Comparison of ENCODE assay signal across 10 cellular contexts in the genomic region with DNA sequence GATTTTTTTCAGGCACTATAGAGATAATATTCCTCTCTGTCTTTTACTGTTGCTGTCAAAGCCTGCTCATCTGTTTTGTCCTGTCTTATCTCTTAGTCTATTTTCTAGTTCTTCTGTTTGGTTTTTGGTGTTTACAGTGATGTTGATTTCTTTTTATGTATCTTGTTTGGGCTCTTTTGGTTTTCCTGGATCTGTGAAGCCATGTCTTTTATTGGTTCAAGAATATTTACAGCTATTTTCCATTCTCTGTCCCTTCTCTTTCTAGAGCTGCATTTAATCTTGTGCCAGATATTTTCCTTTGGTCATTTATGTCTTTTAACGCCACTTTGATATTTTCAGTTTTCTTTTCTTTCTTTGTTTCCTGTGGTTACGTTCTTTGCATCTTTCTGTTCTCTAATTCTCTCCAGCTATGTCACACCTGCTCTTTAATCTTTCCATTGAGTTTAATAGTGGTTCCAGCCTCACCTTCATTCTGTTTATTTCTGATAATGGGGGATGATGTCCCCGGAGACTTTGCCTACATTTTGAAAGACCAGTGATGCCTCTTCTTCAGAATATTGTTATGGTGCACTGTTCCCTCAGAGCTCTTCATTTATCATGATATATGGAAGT. TPM values are rescaled to one million over a fixed set of nuclear protein-coding genes. Genes with fewer than 3 reads are reported as not detected.
DNase-seq lines count a peak whose midpoint lies in the region; ATAC-seq, FAIRE-seq and TF ChIP-seq lines count a peak whose summit lies in the region.
"Had no signal": no experiment of that assay in that cellular context is flagged by ENCODE, and none has a peak within 500 bp of the region (broad histone marks: within the 10 kb centered on the region; RNA-seq: fewer than 3 reads in every experiment).

No MANE protein-coding gene starts in this region.

- H3K9me3 Mint-ChIP-seq in central memory CD8-positive, alpha-beta T cell, result peaks cover 10% of the 10 kb centered on the region

- H3K36me3 ChIP-seq in heart left ventricle, result peaks cover 0 to 76% (median 54%) of the 10 kb centered on the region in 9 donors

- DNase-seq in GM12892 (ENCODE audit: insufficient read length), result no peak
- DNase-seq in central memory CD8-positive, alpha-beta T cell (ENCODE audit: low spot score in 2 of 2), result no peak
- DNase-seq in heart left ventricle, result no peak
- no peak for DNase-seq in NCI-H2171 (lab: John Stamatoyannopoulos, UW)
- no peak for DNase-seq in NCI-H526 (lab: John Stamatoyannopoulos, UW)
- DNase-seq: NCI-H774, tibial artery had no signal

- 94 to 96% (median 95%) methylated on average over 3 of the region's 3 CpGs for WGBS in heart left ventricle, 4 donors

- intact Hi-C loops in heart left ventricle (cut with DNase I), result no loop called here

- peak; percentile 74 for FAIRE-seq in GM12892 (lab: Jason Lieb, UNC)

- no peak for TF ChIP-seq POLR2A in GM12892 (IDR thresholded peaks at IDR 0.05; ENCODE audit: low read depth, low read length)
- TF ChIP-seq POLR2A in heart left ventricle (IDR thresholded peaks at IDR 0.05), result no peak

- H3K27ac ChIP-seq in heart left ventricle, result peak overlapping the region in 1 of 12 donors; percentile 13
- H3K27ac ChIP-seq: tibial artery had no signal

- H3K4me1 Mint-ChIP-seq in central memory CD8-positive, alpha-beta T cell, result peaks cover 65% of the 10 kb centered on the region

- ATAC-seq in GM19395 (IDR thresholded peaks at IDR 0.05; ENCODE audit: unreplicated experiment) (peak; percentile 78), HG03342 (IDR thresholded peaks at IDR 0.05; ENCODE audit: unreplicated experiment) (peak; percentile 66), GM21576 (IDR thresholded peaks at IDR 0.05; ENCODE audit: unreplicated experiment) (no peak), heart left ventricle (no peak)
- ATAC-seq in central memory CD8-positive, alpha-beta T cell (replicated peaks; ENCODE audit: extremely low read depth, poor library complexity, severe bottlenecking), result no peak

- peaks cover 0 to 17% (median 0%) of the 10 kb centered on the region in 12 donors for H3K4me1 ChIP-seq in heart left ventricle

- H3K36me3 Mint-ChIP-seq in central memory CD8-positive, alpha-beta T cell (ENCODE audit: insufficient read depth), result peaks cover 65% of the 10 kb centered on the region

- H3K27me3 Mint-ChIP-seq in central memory CD8-positive, alpha-beta T cell, result no peaks in the 10 kb centered on the region

- H3K4me3 ChIP-seq in heart left ventricle, result no peak overlapping the region
- H3K4me3 ChIP-seq: tibial artery had no signal

- H3K4me3 Mint-ChIP-seq in central memory CD8-positive, alpha-beta T cell, result peak overlapping the region; percentile 35

- TF ChIP-seq CTCF in heart left ventricle (IDR thresholded peaks at IDR 0.05), result no peak

- no peaks in the 10 kb centered on the region for H3K27me3 ChIP-seq in heart left ventricle
- H3K27me3 ChIP-seq: tibial artery had no signal

- peak overlapping the region; percentile 42 for H3K27ac Mint-ChIP-seq in central memory CD8-positive, alpha-beta T cell (ENCODE audit: low read depth)

- peaks cover 0 to 15% (median 0%) of the 10 kb centered on the region in 12 donors for H3K9me3 ChIP-seq in heart left ventricle

RNA-seq across cellular contexts. Expression of a gene that starts 32.0 kb away (rescaled TPM):
- 39.8 TPM for polyA plus RNA-seq in GM12892 (2012; ENCODE audit: missing spikeins)
- 10 to 100 TPM; 22.9 to 45.9 (median 31.3) TPM for total RNA-seq in heart left ventricle
- polyA plus RNA-seq in heart left ventricle, result 10 to 100 TPM in 1 of 2 donors, 1 to 10 TPM in 1; 5.7 to 13.8 TPM

Comparison
In these comparisons a context has a peak if more than half of its experiments do, and no peak if none do; other contexts are left out.
1. ATAC-seq: peak in GM19395 (single experiment) and HG03342 (single experiment); none in central memory CD8-positive, alpha-beta T cell (single experiment), GM21576 (single experiment) and heart left ventricle (0 of 4).